18 cellular contexts compared by ENCODE assay signal in the genomic region with DNA sequence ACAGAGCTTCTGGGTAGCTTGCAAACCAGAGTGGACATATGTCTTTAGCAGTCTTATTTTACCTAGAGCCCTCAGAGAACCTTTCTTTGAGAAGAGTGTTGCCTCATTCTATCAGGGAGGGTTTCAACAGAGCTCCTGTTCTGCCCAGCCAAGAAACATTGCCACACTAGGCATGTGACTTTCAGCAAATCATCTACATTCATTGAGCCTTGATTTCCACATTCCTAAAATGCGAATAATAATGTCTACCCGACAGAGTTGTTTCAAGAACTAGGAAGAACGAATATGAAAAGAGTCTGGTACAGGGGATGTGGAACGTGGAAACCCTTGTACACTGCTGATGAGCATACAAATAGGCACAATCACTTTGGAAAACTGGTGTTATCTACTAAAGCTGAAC. TPM values are rescaled to one million over a fixed set of nuclear protein-coding genes. Genes with fewer than 3 reads are reported as not detected.
DNase-seq lines count a peak whose midpoint lies in the region; ATAC-seq, FAIRE-seq and TF ChIP-seq lines count a peak whose summit lies in the region.
"Had no signal": no experiment of that assay in that cellular context is flagged by ENCODE, and none has a peak within 500 bp of the region (broad histone marks: within the 10 kb centered on the region; RNA-seq: fewer than 3 reads in every experiment).

No MANE protein-coding gene starts in this region.

- no peaks in the 10 kb centered on the region for H3K4me1 Mint-ChIP-seq in activated CD4-positive, alpha-beta T cell treated with anti-CD3 and anti-CD28 coated beads for 36 hours
- H3K4me1 Mint-ChIP-seq: activated naive CD4-positive, alpha-beta T cell treated with anti-CD3 and anti-CD28 coated beads, Interleukin-2, amount 50 U/mL, for 24 hours; T-cell; WTC11 had no signal

- H3K36me3 Mint-ChIP-seq in activated CD4-positive, alpha-beta T cell treated with anti-CD3 and anti-CD28 coated beads for 36 hours (ENCODE audit: low read depth): no peaks in the 10 kb centered on the region
- H3K36me3 Mint-ChIP-seq: T-cell had no signal

- TF ChIP-seq CTCF in AG09319 (IDR thresholded peaks at IDR 0.05; ENCODE audit: low read depth, low read length) (no peak), cardiac fibroblast (IDR thresholded peaks at IDR 0.05; ENCODE audit: low read depth, low read length) (no peak), left lung (IDR thresholded peaks at IDR 0.05) (no peak), BE2C (IDR thresholded peaks at IDR 0.05; ENCODE audit: low read depth, low read length) (no peak), thyroid gland (IDR thresholded peaks at IDR 0.05) (no peak)

- TF ChIP-seq POLR2A in GM12892 (IDR thresholded peaks at IDR 0.05; ENCODE audit: low read depth, low read length) (no peak), thyroid gland (IDR thresholded peaks at IDR 0.05) (no peak)

- CTCF ChIA-PET in activated CD4-positive, alpha-beta T cell treated with anti-CD3 and anti-CD28 coated beads for 36 hours (lab: Charles Lee): interaction anchor here (0.7 to 1.2 kb wide), 2 partner anchors 8 to 840 kb away, joined by 4 read pairs; no protein-coding TSS in a partner anchor

- no peak overlapping the region for H3K27ac Mint-ChIP-seq in activated CD4-positive, alpha-beta T cell treated with anti-CD3 and anti-CD28 coated beads for 36 hours
- H3K27ac Mint-ChIP-seq: activated naive CD4-positive, alpha-beta T cell treated with anti-CD3 and anti-CD28 coated beads, Interleukin-2, amount 50 U/mL, for 24 hours; T-cell; WTC11 had no signal

- POLR2A ChIA-PET in activated CD4-positive, alpha-beta T cell treated with anti-CD3 and anti-CD28 coated beads for 36 hours (lab: Charles Lee): interaction anchor here (0.7 kb wide), 1 partner anchor 240 kb away, joined by 3 read pairs; no protein-coding TSS in a partner anchor

- H3K4me1 ChIP-seq in left lung: peaks cover 0 to 15% of the 10 kb centered on the region in 2 donors
- no peaks in the 10 kb centered on the region for H3K4me1 ChIP-seq in BE2C
- no peaks in the 10 kb centered on the region for H3K4me1 ChIP-seq in thyroid gland

- H3K27me3 ChIP-seq in left lung: peaks cover 0 to 19% of the 10 kb centered on the region in 2 donors
- H3K27me3 ChIP-seq in BE2C: peaks cover 4% of the 10 kb centered on the region; the same call in 1 of the 2 replicates
- no peaks in the 10 kb centered on the region for H3K27me3 ChIP-seq in thyroid gland

- H3K9me3 ChIP-seq in left lung: peaks cover 0 to 14% of the 10 kb centered on the region in 2 donors
- H3K9me3 ChIP-seq in BE2C: peaks cover 2% of the 10 kb centered on the region; the same call in 1 of the 2 replicates
- H3K9me3 ChIP-seq in thyroid gland: no peaks in the 10 kb centered on the region

- DNase-seq in AG09319 (ENCODE audit: extremely low read depth, low read depth) (peak; percentile 32), HS-5 (ENCODE audit: low read depth) (peak; percentile 51), cardiac fibroblast (ENCODE audit: low read depth in 2 of 2) (peak; percentile 76 to 84), left lung (no peak), BE2C (no peak), GM12892 (ENCODE audit: insufficient read length) (no peak), thyroid gland (no peak)
- no peak for DNase-seq in activated CD4-positive, alpha-beta T cell treated with anti-CD3 and anti-CD28 coated beads for 36 hours
- DNase-seq: ACHN; midbrain; OCI-M1; stimulated activated CD4-positive, alpha-beta T cell treated with anti-CD3 and anti-CD28 coated beads, Interleukin-12 subunit alpha, Interleukin-12 subunit beta, amount 100 ng/mL, for 4 hours; T-cell had no signal

- intact Hi-C loops in left lung (cut with DNase I) (no loop called here), thyroid gland (cut with DNase I) (no loop called here)
- intact Hi-C loops in activated CD4-positive, alpha-beta T cell treated with anti-CD3 and anti-CD28 coated beads for 36 hours (cut with DNase I, micrococcal nuclease): no loop called here

- H3K36me3 ChIP-seq in left lung (no peaks in the 10 kb centered on the region), BE2C (no peaks in the 10 kb centered on the region), thyroid gland (no peaks in the 10 kb centered on the region)

- 78 to 80% methylated on average over 4 of the region's 4 CpGs for WGBS in thyroid gland, 2 donors

- H3K4me3 Mint-ChIP-seq in activated CD4-positive, alpha-beta T cell treated with anti-CD3 and anti-CD28 coated beads for 36 hours: no peak overlapping the region
- H3K4me3 Mint-ChIP-seq: activated naive CD4-positive, alpha-beta T cell treated with anti-CD3 and anti-CD28 coated beads, Interleukin-2, amount 50 U/mL, for 24 hours; T-cell; WTC11 had no signal

- FAIRE-seq in GM12892 (lab: Jason Lieb, UNC): no peak

- H3K4me3 ChIP-seq in cardiac fibroblast (replicated peaks in 1 of 2; ENCODE audit: low read depth in 2 of 2, low read length in 2 of 2) (no peak overlapping the region), left lung (no peak overlapping the region), BE2C (ENCODE audit: low read depth, low read length) (no peak overlapping the region), thyroid gland (replicated peaks in 1 of 3) (no peak overlapping the region)

- peaks cover 39% of the 10 kb centered on the region for H3K27me3 Mint-ChIP-seq in activated CD4-positive, alpha-beta T cell treated with anti-CD3 and anti-CD28 coated beads for 36 hours

- ATAC-seq in left lung: peak; percentile 53
- no peak for ATAC-seq in activated CD4-positive, alpha-beta T cell treated with anti-CD3 and anti-CD28 coated beads for 36 hours
- ATAC-seq: esophagus mucosa, T-cell, WTC11 had no signal

- peaks cover 7% of the 10 kb centered on the region for H3K9me3 Mint-ChIP-seq in activated CD4-positive, alpha-beta T cell treated with anti-CD3 and anti-CD28 coated beads for 36 hours (ENCODE audit: low read depth)

- H3K27ac ChIP-seq in left lung (peak overlapping the region in 1 of 2 donors; percentile 69), thyroid gland (no peak overlapping the region)

RNA-seq across cellular contexts. Expression of a gene that starts 7.8 kb away (rescaled TPM):
- total RNA-seq in left lung (not detected), thyroid gland (not detected)
- total RNA-seq in activated CD4-positive, alpha-beta T cell treated with anti-CD3 and anti-CD28 coated beads for 36 hours: not detected
- polyA plus RNA-seq in BE2C (2012; ENCODE audit: insufficient read depth, insufficient read length, low read depth): not detected
- not detected for polyA plus RNA-seq in GM12892 (2012; ENCODE audit: missing spikeins)
- total RNA-seq: esophagus mucosa, osteocyte, T-cell, temporal lobe, WTC11 had no signal

RNA-seq across cellular contexts. Expression of a gene that starts 20.2 kb away (rescaled TPM):
- total RNA-seq in left lung (not detected), thyroid gland (1 to 10 TPM in 2 of 4 donors, not detected in 2; 2.7 to 5.1 TPM)
- total RNA-seq in activated CD4-positive, alpha-beta T cell treated with anti-CD3 and anti-CD28 coated beads for 36 hours: under 1 TPM in 1 of 2 experiments, not detected in 1; 0.30 TPM
- polyA plus RNA-seq in BE2C (2012; ENCODE audit: insufficient read depth, insufficient read length, low read depth): 103 TPM
- not detected for polyA plus RNA-seq in GM12892 (2012; ENCODE audit: missing spikeins)
- total RNA-seq: esophagus mucosa, temporal lobe, WTC11 had no signal

RNA-seq across cellular contexts. Expression of a gene that starts 41.2 kb away (rescaled TPM):
- total RNA-seq in left lung: 1 to 10 TPM in 1 of 2 donors, under 1 TPM in 1; 0.47 to 1.1 TPM
- total RNA-seq in activated CD4-positive, alpha-beta T cell treated with anti-CD3 and anti-CD28 coated beads for 36 hours: 1 to 10 TPM; 5.4 to 6.0 TPM
- 8.7 TPM for polyA plus RNA-seq in BE2C (2012; ENCODE audit: insufficient read depth, insufficient read length, low read depth)
- 34.9 TPM for polyA plus RNA-seq in GM12892 (2012; ENCODE audit: missing spikeins)
- under 1 TPM in 1 of 4 donors, not detected in 3; 0.20 TPM for total RNA-seq in thyroid gland
- total RNA-seq: osteocyte, temporal lobe, WTC11 had no signal

RNA-seq across cellular contexts. Expression of a gene that starts 57.5 kb away (rescaled TPM):
- total RNA-seq in left lung (10 to 100 TPM; 77.9 to 95.9 TPM), thyroid gland (10 to 100 TPM in 3 of 4 donors, 1 to 10 TPM in 1; 9.0 to 26.8 (median 17.0) TPM)
- total RNA-seq in activated CD4-positive, alpha-beta T cell treated with anti-CD3 and anti-CD28 coated beads for 36 hours: under 1 TPM; 0.12 to 0.16 TPM
- polyA plus RNA-seq in BE2C (2012; ENCODE audit: insufficient read depth, insufficient read length, low read depth): 1.5 TPM
- polyA plus RNA-seq in GM12892 (2012; ENCODE audit: missing spikeins): 0.55 TPM

Comparison
In these comparisons a context has a peak if more than half of its experiments do, and no peak if none do; other contexts are left out.
1. DNase-seq: peak in AG09319 (single experiment), HS-5 (single experiment) and cardiac fibroblast (2 of 2); none in left lung (0 of 2), activated CD4-positive, alpha-beta T cell treated with anti-CD3 and anti-CD28 coated beads for 36 hours (single experiment), BE2C (single experiment), GM12892 (single experiment) and thyroid gland (0 of 2).